In genomic region chr19:19105365-19106060, GRCh38 we compare ENCODE assay signal across 8 cellular contexts. TPM values are rescaled to one million over a fixed set of nuclear protein-coding genes. Genes with fewer than 3 reads are reported as not detected.
DNase-seq lines count a peak whose midpoint lies in the region; ATAC-seq and TF ChIP-seq lines count a peak whose summit lies in the region.

No MANE protein-coding gene starts in this region.

- peak overlapping the region; percentile 96 for H3K27ac Mint-ChIP-seq in progenitor cell of endocrine pancreas
- H3K27ac Mint-ChIP-seq in activated naive CD4-positive, alpha-beta T cell treated with anti-CD3 and anti-CD28 coated beads for 36 hours = no peak overlapping the region

- H3K27me3 Mint-ChIP-seq in progenitor cell of endocrine pancreas = peaks cover 9% of the 10 kb centered on the region
- H3K27me3 Mint-ChIP-seq in activated naive CD4-positive, alpha-beta T cell treated with anti-CD3 and anti-CD28 coated beads for 36 hours (ENCODE audit: low read depth) = no peaks in the 10 kb centered on the region

- peaks cover 8% of the 10 kb centered on the region for H3K4me1 Mint-ChIP-seq in progenitor cell of endocrine pancreas (ENCODE audit: low read depth)
- no peaks in the 10 kb centered on the region for H3K4me1 Mint-ChIP-seq in activated naive CD4-positive, alpha-beta T cell treated with anti-CD3 and anti-CD28 coated beads for 36 hours (ENCODE audit: low read depth)

- CTCF ChIA-PET in activated naive CD4-positive, alpha-beta T cell treated with anti-CD3 and anti-CD28 coated beads for 36 hours (lab: Charles Lee) = interaction anchor here (0.9 kb wide), 1 partner anchor 10 kb away, joined by 3 read pairs; no protein-coding TSS in a partner anchor

- peak overlapping the region; percentile 76 for H3K4me3 Mint-ChIP-seq in progenitor cell of endocrine pancreas (ENCODE audit: low read depth)
- no peak overlapping the region for H3K4me3 Mint-ChIP-seq in activated naive CD4-positive, alpha-beta T cell treated with anti-CD3 and anti-CD28 coated beads for 36 hours

- peaks cover 4% of the 10 kb centered on the region for H3K36me3 Mint-ChIP-seq in progenitor cell of endocrine pancreas (ENCODE audit: insufficient read depth)
- H3K36me3 Mint-ChIP-seq in activated naive CD4-positive, alpha-beta T cell treated with anti-CD3 and anti-CD28 coated beads for 36 hours (ENCODE audit: low read depth) = no peaks in the 10 kb centered on the region

- no peak for TF ChIP-seq CTCF in progenitor cell of endocrine pancreas (IDR thresholded peaks at IDR 0.05; ENCODE audit: unreplicated experiment)

- DNase-seq in Daoy (ENCODE audit: low read depth) = peak; percentile 76
- peak; percentile 38 for DNase-seq in fibroblast of the conjunctiva (ENCODE audit: low read depth)
- peak; percentile 42 for DNase-seq in progenitor cell of endocrine pancreas (ENCODE audit: low spot score, unreplicated experiment)
- no peak for DNase-seq in activated naive CD4-positive, alpha-beta T cell treated with anti-CD3 and anti-CD28 coated beads for 36 hours
- no peak for DNase-seq in effector CD4-positive, alpha-beta T cell
- DNase-seq in inferior parietal cortex (ENCODE audit: extremely low spot score) = no peak

- intact Hi-C loops in activated naive CD4-positive, alpha-beta T cell treated with anti-CD3 and anti-CD28 coated beads for 36 hours (cut with micrococcal nuclease) = no loop called here

- no peak for ATAC-seq in GM21529 (IDR thresholded peaks at IDR 0.05; ENCODE audit: unreplicated experiment)

- no peaks in the 10 kb centered on the region for H3K9me3 Mint-ChIP-seq in progenitor cell of endocrine pancreas (ENCODE audit: low read depth)
- H3K9me3 Mint-ChIP-seq in activated naive CD4-positive, alpha-beta T cell treated with anti-CD3 and anti-CD28 coated beads for 36 hours = no peaks in the 10 kb centered on the region

TF ChIP-seq in PFSK-1, 5 proteins besides CTCF, POLR2A, EP300 and RAD21:
- TF ChIP-seq TAF1 (IDR thresholded peaks at IDR 0.05; ENCODE audit: borderline replicate concordance, insufficient read depth, low read length) (no peak), FOXP2 (optimal IDR thresholded peaks at IDR 0.05; ENCODE audit: borderline replicate concordance, extremely low read depth, extremely low read length, insufficient read depth) (peak; percentile 25), POLR2AphosphoS5 (IDR thresholded peaks at IDR 0.05; ENCODE audit: low read depth, low read length) (peak; percentile 38; the same call in 1 of the 2 replicates)

RNA-seq across cellular contexts. Expression of gene TMEM161A, which starts 32.8 kb away (rescaled TPM):
- total RNA-seq in Daoy (2014; rRNA removed; shearing (Covaris generic)) = 26.7 and 35.8 TPM in 2 replicates
- polyA plus RNA-seq in PFSK-1 (2012; ENCODE audit: insufficient read length, low read depth) = 80.8 TPM
- 38.8 and 42.3 TPM in 2 replicates for total RNA-seq in progenitor cell of endocrine pancreas
- total RNA-seq in activated naive CD4-positive, alpha-beta T cell treated with anti-CD3 and anti-CD28 coated beads for 36 hours = 10 to 100 TPM; 18.1 to 18.3 TPM

RNA-seq across cellular contexts. Expression of gene SLC25A42, which starts 41.7 kb away (rescaled TPM):
- total RNA-seq in Daoy (2014; rRNA removed; shearing (Covaris generic)) = 1.3 and 6.2 TPM in 2 replicates
- polyA plus RNA-seq in PFSK-1 (2012; ENCODE audit: insufficient read length, low read depth) = 5.1 TPM
- total RNA-seq in progenitor cell of endocrine pancreas = 10.5 and 10.7 TPM in 2 replicates
- total RNA-seq in activated naive CD4-positive, alpha-beta T cell treated with anti-CD3 and anti-CD28 coated beads for 36 hours = 1 to 10 TPM; 6.7 to 8.5 TPM

Comparison
In these comparisons a context has a peak if more than half of its experiments do, and no peak if none do; other contexts are left out.
1. DNase-seq: peak in Daoy (single experiment), fibroblast of the conjunctiva (single experiment) and progenitor cell of endocrine pancreas (single experiment); none in activated naive CD4-positive, alpha-beta T cell treated with anti-CD3 and anti-CD28 coated beads for 36 hours (single experiment), effector CD4-positive, alpha-beta T cell (single experiment) and inferior parietal cortex (single experiment).